Comparison of ENCODE assay signal across 19 cellular contexts in genomic region chr3:56868706-56869105, GRCh38.
DNase-seq lines count a peak whose midpoint lies in the region; ATAC-seq and TF ChIP-seq lines count a peak whose summit lies in the region.
"Had no signal": no experiment of that assay in that cellular context is flagged by ENCODE, and none has a peak within 500 bp of the region (broad histone marks: within the 10 kb centered on the region; RNA-seq: fewer than 3 reads in every experiment).

No MANE protein-coding gene starts in this region.

- RAD21 ChIA-PET in HCT116 (lab: Charles Lee; ENCODE audit: low non-redundant PET in 1 of 2, low total read pairs in 2 of 2, uncharacterized antibody in 2 of 2, unreplicated experiment in 2 of 2), result no interaction called here

- no peak for TF ChIP-seq CTCF in HCT116 (IDR thresholded peaks at IDR 0.05 in 2 of 3, conservative IDR thresholded peaks at IDR 0.05 in 1 of 3; ENCODE audit: borderline replicate concordance in 1 of 3, insufficient read depth in 1 of 3, low read depth in 2 of 3, low read length in 2 of 3)
- TF ChIP-seq CTCF in parathyroid adenoma (IDR thresholded peaks at IDR 0.05), result no peak
- TF ChIP-seq CTCF in heart left ventricle (IDR thresholded peaks at IDR 0.05), result no peak

- no peaks in the 10 kb centered on the region for H3K9me3 Mint-ChIP-seq in activated CD4-positive, alpha-beta T cell treated with anti-CD3 and anti-CD28 coated beads, Interleukin-2, amount 10 ng/mL, durations not matched to agents 24 days and 14 days
- peaks cover 0 to 4% (median 0%) of the 10 kb centered on the region in 9 donors for H3K9me3 Mint-ChIP-seq in naive thymus-derived CD8-positive, alpha-beta T cell
- no peaks in the 10 kb centered on the region for H3K9me3 Mint-ChIP-seq in activated CD8-positive, alpha-beta T cell treated with anti-CD3 and anti-CD28 coated beads, Interleukin-2, amount 10 ng/mL, durations not matched to agents 7 days and 5 days (ENCODE audit: insufficient read depth)

- no peak for TF ChIP-seq POLR2A in HCT116 (IDR thresholded peaks at IDR 0.05; ENCODE audit: borderline replicate concordance, extremely low read depth, insufficient read depth, insufficient read length)
- no peak for TF ChIP-seq POLR2A in heart left ventricle (IDR thresholded peaks at IDR 0.05)

- CTCF ChIA-PET in HCT116 (lab: Charles Lee), result no interaction called here
- CTCF ChIA-PET in activated CD8-positive, alpha-beta T cell treated with anti-CD3 and anti-CD28 coated beads, Interleukin-2, amount 10 ng/mL, durations not matched to agents 7 days and 5 days (lab: Charles Lee), result interaction anchor here (0.7 to 1.8 kb wide), 6 partner anchors 9 to 127 kb away, joined by 3 to 7 read pairs (median 4); no protein-coding TSS in a partner anchor

- H3K27me3 Mint-ChIP-seq in activated CD4-positive, alpha-beta T cell treated with anti-CD3 and anti-CD28 coated beads, Interleukin-2, amount 10 ng/mL, durations not matched to agents 24 days and 14 days, result no peaks in the 10 kb centered on the region
- no peaks in the 10 kb centered on the region for H3K27me3 Mint-ChIP-seq in T-helper 17 cell
- H3K27me3 Mint-ChIP-seq in naive thymus-derived CD8-positive, alpha-beta T cell, result no peaks in the 10 kb centered on the region
- no peaks in the 10 kb centered on the region for H3K27me3 Mint-ChIP-seq in activated CD8-positive, alpha-beta T cell treated with anti-CD3 and anti-CD28 coated beads, Interleukin-2, amount 10 ng/mL, durations not matched to agents 7 days and 5 days (ENCODE audit: low read depth)

- TF ChIP-seq RAD21 in HCT116 (IDR thresholded peaks at IDR 0.05; ENCODE audit: low read depth), result no peak

- H3K36me3 ChIP-seq in HCT116 (ENCODE audit: control insufficient read depth in 1 of 2, insufficient read depth in 2 of 2, low read length in 2 of 2) (no peaks in the 10 kb centered on the region), parathyroid adenoma (ENCODE audit: control insufficient read depth, insufficient read depth, low read length) (no peaks in the 10 kb centered on the region), heart left ventricle (no peaks in the 10 kb centered on the region)
- H3K36me3 ChIP-seq: BLaER1, Peyer's patch had no signal

- no peaks in the 10 kb centered on the region for H3K27me3 ChIP-seq in HCT116 (ENCODE audit: insufficient read depth, low read length)
- no peaks in the 10 kb centered on the region for H3K27me3 ChIP-seq in parathyroid adenoma (ENCODE audit: control insufficient read depth, insufficient read depth, low read length)
- H3K27me3 ChIP-seq in heart left ventricle, result no peaks in the 10 kb centered on the region
- H3K27me3 ChIP-seq: BLaER1, Peyer's patch had no signal

- no peak overlapping the region for H3K27ac ChIP-seq in HCT116 (ENCODE audit: low read depth, low read length)
- H3K27ac ChIP-seq in parathyroid adenoma, result no peak overlapping the region
- no peak overlapping the region for H3K27ac ChIP-seq in heart left ventricle
- H3K27ac ChIP-seq: BLaER1, GM23248, Peyer's patch had no signal

- H3K4me2 ChIP-seq in HCT116 (ENCODE audit: low read length) (peak overlapping the region; percentile 1; the same call in 1 of the 2 replicates), parathyroid adenoma (ENCODE audit: low read length) (peak overlapping the region; percentile 49)
- H3K4me2 ChIP-seq: BLaER1 had no signal

- no peak overlapping the region for H2AFZ ChIP-seq in HCT116 (ENCODE audit: low read depth, low read length, poor library complexity, severe bottlenecking)
- no peak overlapping the region for H2AFZ ChIP-seq in parathyroid adenoma
- H2AFZ ChIP-seq: GM23248 had no signal

- intact Hi-C loops in activated CD4-positive, alpha-beta T cell treated with anti-CD3 and anti-CD28 coated beads, Interleukin-2, amount 10 ng/mL, durations not matched to agents 24 days and 14 days (cut with micrococcal nuclease), result loop anchor here (1.0 kb wide), 1 partner anchor 10 kb away; no protein-coding TSS in a partner anchor
- intact Hi-C loops in HCT116 (cut with micrococcal nuclease), result no loop called here
- intact Hi-C loops in heart left ventricle (cut with DNase I), result no loop called here

- POLR2A ChIA-PET in HCT116 (lab: Charles Lee), result no interaction called here
- POLR2A ChIA-PET in naive thymus-derived CD8-positive, alpha-beta T cell (lab: Charles Lee), result no interaction called here
- POLR2A ChIA-PET in activated CD8-positive, alpha-beta T cell treated with anti-CD3 and anti-CD28 coated beads, Interleukin-2, amount 10 ng/mL, durations not matched to agents 7 days and 5 days (lab: Charles Lee), result interaction anchor here (1.1 to 1.3 kb wide), 2 partner anchors 9 to 47 kb away, joined by 6 to 7 read pairs; no protein-coding TSS in a partner anchor

- ATAC-seq in HCT116 (no peak), T-helper 17 cell (no peak), heart left ventricle (no peak)
- ATAC-seq in naive thymus-derived CD8-positive, alpha-beta T cell, result no peak
- no peak for ATAC-seq in activated CD8-positive, alpha-beta T cell treated with anti-CD3 and anti-CD28 coated beads, Interleukin-2, amount 10 ng/mL, durations not matched to agents 7 days and 5 days
- ATAC-seq: HepG2 had no signal

- BruUV-seq in HCT116 (replicated peaks; lab: Mats Ljungman, UMichigan), result no TSS peak

- H3K27ac Mint-ChIP-seq in activated CD4-positive, alpha-beta T cell treated with anti-CD3 and anti-CD28 coated beads, Interleukin-2, amount 10 ng/mL, durations not matched to agents 24 days and 14 days, result peak overlapping the region; percentile 87
- peak overlapping the region; percentile 93 for H3K27ac Mint-ChIP-seq in T-helper 17 cell
- peak overlapping the region in 3 of 10 donors; percentile 6 to 69 (median 35) for H3K27ac Mint-ChIP-seq in naive thymus-derived CD8-positive, alpha-beta T cell
- no peak overlapping the region for H3K27ac Mint-ChIP-seq in activated CD8-positive, alpha-beta T cell treated with anti-CD3 and anti-CD28 coated beads, Interleukin-2, amount 10 ng/mL, durations not matched to agents 7 days and 5 days

- H3K4me3 ChIP-seq in HCT116 (replicated peaks in 1 of 2; ENCODE audit: low read depth in 1 of 2, low read length in 2 of 2) (no peak overlapping the region), parathyroid adenoma (ENCODE audit: low read depth, low read length) (no peak overlapping the region), heart left ventricle (no peak overlapping the region)
- H3K4me3 ChIP-seq: BLaER1, GM23248, Peyer's patch had no signal

- WGBS in heart left ventricle, 4 donors, result 74 to 82% (median 79%) methylated on average over 5 of the region's 5 CpGs

- H3K9me3 ChIP-seq in HCT116 (ENCODE audit: control insufficient read depth in 1 of 2, insufficient read depth in 1 of 2, low read depth in 1 of 2, low read length in 2 of 2) (no peaks in the 10 kb centered on the region), T-helper 17 cell (ENCODE audit: control insufficient read depth, low read length, poor library complexity, severe bottlenecking) (no peaks in the 10 kb centered on the region), parathyroid adenoma (ENCODE audit: control insufficient read depth, low read length) (no peaks in the 10 kb centered on the region), heart left ventricle (no peaks in the 10 kb centered on the region)
- H3K9me3 ChIP-seq: BLaER1, Peyer's patch had no signal

- H3K79me2 ChIP-seq in HCT116 (ENCODE audit: insufficient read depth, low read length) (no peaks in the 10 kb centered on the region), parathyroid adenoma (no peaks in the 10 kb centered on the region)

- peaks cover 44% of the 10 kb centered on the region for H3K4me1 Mint-ChIP-seq in activated CD4-positive, alpha-beta T cell treated with anti-CD3 and anti-CD28 coated beads, Interleukin-2, amount 10 ng/mL, durations not matched to agents 24 days and 14 days
- peaks cover 29% of the 10 kb centered on the region for H3K4me1 Mint-ChIP-seq in T-helper 17 cell
- peaks cover 20 to 55% (median 43%) of the 10 kb centered on the region in 4 donors for H3K4me1 Mint-ChIP-seq in naive thymus-derived CD8-positive, alpha-beta T cell
- H3K4me1 Mint-ChIP-seq in activated CD8-positive, alpha-beta T cell treated with anti-CD3 and anti-CD28 coated beads, Interleukin-2, amount 10 ng/mL, durations not matched to agents 7 days and 5 days (ENCODE audit: low read depth), result peaks cover 34% of the 10 kb centered on the region

- peaks cover 0 to 13% of the 10 kb centered on the region in 2 experiments; a peak in 2 of 4 replicates for H3K4me1 ChIP-seq in HCT116 (ENCODE audit: control insufficient read depth in 1 of 2, insufficient read depth in 2 of 2, low read length in 2 of 2)
- H3K4me1 ChIP-seq in parathyroid adenoma, result peaks cover 7% of the 10 kb centered on the region
- H3K4me1 ChIP-seq in heart left ventricle, result peaks cover 0 to 5% (median 0%) of the 10 kb centered on the region in 12 donors
- H3K4me1 ChIP-seq: BLaER1, Peyer's patch had no signal

- H3K9me2 ChIP-seq in HCT116 (ENCODE audit: insufficient read depth), result no peaks in the 10 kb centered on the region

- DNase-seq in activated CD4-positive, alpha-beta T cell treated with anti-CD3 and anti-CD28 coated beads, Interleukin-2, amount 10 ng/mL, durations not matched to agents 24 days and 14 days, result no peak
- DNase-seq in activated CD4-positive, alpha-beta T cell treated with anti-CD3 and anti-CD28 coated beads for 1 hour, result no peak
- no peak for DNase-seq in HCT116 (ENCODE audit: low read depth, low spot score)
- DNase-seq in T-helper 17 cell, result no peak
- DNase-seq in naive thymus-derived CD8-positive, alpha-beta T cell, result no peak
- DNase-seq in heart left ventricle, result no peak
- no peak for DNase-seq in activated CD8-positive, alpha-beta T cell treated with anti-CD3 and anti-CD28 coated beads, Interleukin-2, amount 10 ng/mL, durations not matched to agents 7 days and 5 days
- DNase-seq: DMS 273 treated with DMSO at 0.1 percent for 48 hours, GF-D8, GM23248, KG1, NCI-H1092, NCI-H2081, NCI-H774, Peyer's patch, Right ventricle myocardium superior had no signal

- H3K9ac ChIP-seq in HCT116 (ENCODE audit: low read length), result no peak overlapping the region
- no peak overlapping the region for H3K9ac ChIP-seq in parathyroid adenoma
- H3K9ac ChIP-seq: BLaER1, GM23248 had no signal

- no peaks in the 10 kb centered on the region for H4K20me1 ChIP-seq in HCT116 (ENCODE audit: insufficient read depth)
- H4K20me1 ChIP-seq: BLaER1 had no signal

- H3K4me3 Mint-ChIP-seq in activated CD4-positive, alpha-beta T cell treated with anti-CD3 and anti-CD28 coated beads, Interleukin-2, amount 10 ng/mL, durations not matched to agents 24 days and 14 days, result no peak overlapping the region
- no peak overlapping the region for H3K4me3 Mint-ChIP-seq in T-helper 17 cell
- peak overlapping the region in 1 of 10 donors; percentile 41 for H3K4me3 Mint-ChIP-seq in naive thymus-derived CD8-positive, alpha-beta T cell
- no peak overlapping the region for H3K4me3 Mint-ChIP-seq in activated CD8-positive, alpha-beta T cell treated with anti-CD3 and anti-CD28 coated beads, Interleukin-2, amount 10 ng/mL, durations not matched to agents 7 days and 5 days

- peaks cover 6% of the 10 kb centered on the region for H3K36me3 Mint-ChIP-seq in activated CD4-positive, alpha-beta T cell treated with anti-CD3 and anti-CD28 coated beads, Interleukin-2, amount 10 ng/mL, durations not matched to agents 24 days and 14 days (ENCODE audit: low read depth)
- peaks cover 3% of the 10 kb centered on the region for H3K36me3 Mint-ChIP-seq in T-helper 17 cell (ENCODE audit: low read depth)
- peaks cover 2 to 5% (median 2%) of the 10 kb centered on the region in 3 donors for H3K36me3 Mint-ChIP-seq in naive thymus-derived CD8-positive, alpha-beta T cell
- H3K36me3 Mint-ChIP-seq in activated CD8-positive, alpha-beta T cell treated with anti-CD3 and anti-CD28 coated beads, Interleukin-2, amount 10 ng/mL, durations not matched to agents 7 days and 5 days (ENCODE audit: low read depth), result peaks cover 9% of the 10 kb centered on the region
